ENCODE assay signal across 16 cellular contexts in the genomic region with DNA sequence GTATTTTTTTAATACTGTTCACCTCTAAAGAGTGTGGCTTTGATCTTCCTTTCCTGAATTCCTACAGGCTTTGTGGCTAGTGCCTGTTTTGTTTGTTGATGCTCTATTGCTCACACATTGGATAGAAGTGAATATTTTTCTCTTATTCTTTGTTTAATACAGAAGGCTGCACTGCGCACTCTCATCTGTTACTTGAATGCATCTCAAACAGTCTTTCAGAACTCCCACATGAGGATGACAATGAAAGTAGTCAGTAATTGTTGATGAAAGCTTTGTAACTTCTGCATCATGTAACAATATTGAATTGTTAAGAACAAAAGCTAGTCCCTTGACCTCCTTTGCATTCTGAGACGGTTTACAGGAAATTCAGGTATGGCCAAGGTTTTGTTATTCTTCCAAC.
"Had no signal": no experiment of that assay in that cellular context is flagged by ENCODE, and none has a peak within 500 bp of the region (broad histone marks: within the 10 kb centered on the region; RNA-seq: fewer than 3 reads in every experiment).

No MANE protein-coding gene starts in this region.

- H3K4me2 ChIP-seq: hepatocyte had no signal

- H3K27ac Mint-ChIP-seq: naive thymus-derived CD8-positive, alpha-beta T cell; progenitor cell of endocrine pancreas; stimulated activated memory B cell treated with anti-CD40 and anti-IgM and Interleukin-4, amounts not matched to agents 10 μg/mL and 1 μg/mL and 100 μg/mL, for 72 hours; stimulated activated naive CD8-positive, alpha-beta T cell treated with anti-CD3 and anti-CD28 coated beads, Interleukin-15, amount 100 ng/mL, for 72 hours had no signal

- DNase-seq: effector memory CD4-positive, alpha-beta T cell; mucosa of descending colon; naive thymus-derived CD8-positive, alpha-beta T cell; nucleus accumbens; ovary; right lobe of liver; stimulated activated CD4-positive, alpha-beta T cell treated with anti-CD3 and anti-CD28 coated beads, Interleukin-4, amount 100 ng/mL, for 24 hours; stimulated activated naive CD8-positive, alpha-beta T cell treated with anti-CD3 and anti-CD28 coated beads, Interleukin-15, amount 100 ng/mL, for 72 hours; transverse colon had no signal

- H3K27ac ChIP-seq: gastroesophageal sphincter, hepatocyte, ovary, right lobe of liver, thoracic aorta, transverse colon had no signal

- ATAC-seq: esophagus mucosa; gastroesophageal sphincter; mucosa of descending colon; naive thymus-derived CD8-positive, alpha-beta T cell; right lobe of liver; stimulated activated memory B cell treated with anti-CD40 and anti-IgM and Interleukin-4, amounts not matched to agents 10 μg/mL and 1 μg/mL and 100 μg/mL, for 72 hours; stimulated activated naive CD8-positive, alpha-beta T cell treated with anti-CD3 and anti-CD28 coated beads, Interleukin-15, amount 100 ng/mL, for 72 hours had no signal

- H3K4me1 Mint-ChIP-seq: naive thymus-derived CD8-positive, alpha-beta T cell; stimulated activated memory B cell treated with anti-CD40 and anti-IgM and Interleukin-4, amounts not matched to agents 10 μg/mL and 1 μg/mL and 100 μg/mL, for 72 hours; stimulated activated naive CD8-positive, alpha-beta T cell treated with anti-CD3 and anti-CD28 coated beads, Interleukin-15, amount 100 ng/mL, for 72 hours had no signal

- H3K4me1 ChIP-seq: gastroesophageal sphincter, right lobe of liver, transverse colon had no signal

- FAIRE-seq: endometrium had no signal

- H3K79me2 ChIP-seq: hepatocyte had no signal

- H2AFZ ChIP-seq: hepatocyte had no signal

- H3K27me3 Mint-ChIP-seq: progenitor cell of endocrine pancreas; stimulated activated memory B cell treated with anti-CD40 and anti-IgM and Interleukin-4, amounts not matched to agents 10 μg/mL and 1 μg/mL and 100 μg/mL, for 72 hours; stimulated activated naive CD8-positive, alpha-beta T cell treated with anti-CD3 and anti-CD28 coated beads, Interleukin-15, amount 100 ng/mL, for 72 hours had no signal

- H3K36me3 ChIP-seq: gastroesophageal sphincter, ovary, right lobe of liver, thoracic aorta, transverse colon had no signal

- H3K9me3 ChIP-seq: gastroesophageal sphincter, mucosa of descending colon, ovary, right lobe of liver, thoracic aorta, transverse colon had no signal

- H3K4me3 ChIP-seq: gastroesophageal sphincter, hepatocyte, mucosa of descending colon, ovary, right lobe of liver, thoracic aorta, transverse colon had no signal

- H3K9me3 Mint-ChIP-seq: naive thymus-derived CD8-positive, alpha-beta T cell; stimulated activated memory B cell treated with anti-CD40 and anti-IgM and Interleukin-4, amounts not matched to agents 10 μg/mL and 1 μg/mL and 100 μg/mL, for 72 hours; stimulated activated naive CD8-positive, alpha-beta T cell treated with anti-CD3 and anti-CD28 coated beads, Interleukin-15, amount 100 ng/mL, for 72 hours had no signal

- H3K4me3 Mint-ChIP-seq: naive thymus-derived CD8-positive, alpha-beta T cell; stimulated activated memory B cell treated with anti-CD40 and anti-IgM and Interleukin-4, amounts not matched to agents 10 μg/mL and 1 μg/mL and 100 μg/mL, for 72 hours; stimulated activated naive CD8-positive, alpha-beta T cell treated with anti-CD3 and anti-CD28 coated beads, Interleukin-15, amount 100 ng/mL, for 72 hours had no signal

- H3K27me3 ChIP-seq: gastroesophageal sphincter, hepatocyte, ovary, right lobe of liver, transverse colon had no signal

- H3K36me3 Mint-ChIP-seq: naive thymus-derived CD8-positive, alpha-beta T cell; stimulated activated memory B cell treated with anti-CD40 and anti-IgM and Interleukin-4, amounts not matched to agents 10 μg/mL and 1 μg/mL and 100 μg/mL, for 72 hours had no signal
